In the genomic region with DNA sequence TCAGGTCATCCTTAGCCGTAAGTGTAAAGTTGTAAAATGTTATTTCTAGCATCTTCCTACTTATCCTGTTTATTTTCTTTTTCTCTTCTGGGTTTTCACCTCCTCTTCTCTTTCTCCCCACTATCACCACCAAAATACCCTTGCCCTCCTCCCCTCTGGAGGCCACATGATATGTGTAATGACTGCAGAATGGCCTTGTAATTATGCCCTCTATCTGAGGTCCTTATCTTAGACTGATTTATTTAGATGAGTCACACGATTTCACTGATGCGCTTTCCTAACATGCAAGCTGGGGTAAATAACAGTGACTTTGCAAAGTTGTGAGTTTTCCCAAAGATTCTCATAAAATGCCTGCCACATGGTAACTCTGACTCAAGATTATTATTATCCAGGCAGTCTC, we compare ENCODE assay signal across 16 cellular contexts.
DNase-seq lines count a peak whose midpoint lies in the region; FAIRE-seq and TF ChIP-seq lines count a peak whose summit lies in the region.
"Had no signal": no experiment of that assay in that cellular context is flagged by ENCODE, and none has a peak within 500 bp of the region (broad histone marks: within the 10 kb centered on the region; RNA-seq: fewer than 3 reads in every experiment).

No MANE protein-coding gene starts in this region.

- H3K9me3 ChIP-seq in H1 (ENCODE audit: insufficient read depth in 2 of 2, low read depth in 1 of 2, low read length in 1 of 2) (no peaks in the 10 kb centered on the region), osteoblast (ENCODE audit: low read depth, low read length) (no peaks in the 10 kb centered on the region), neuronal stem cell (replicated peaks in 1 of 2; ENCODE audit: control insufficient read depth in 2 of 2, insufficient read depth in 1 of 2, low read depth in 1 of 2, low read length in 2 of 2) (peaks cover 0 to 8% of the 10 kb centered on the region in 2 donors)
- H3K9me3 ChIP-seq: prostate gland had no signal

- no peak overlapping the region for H2BK12ac ChIP-seq in H1 (ENCODE audit: low read depth, low read length)
- H2BK12ac ChIP-seq in neuronal stem cell (ENCODE audit: low read length): no peak overlapping the region

- no peaks in the 10 kb centered on the region for H3K79me2 ChIP-seq in H1 (ENCODE audit: control insufficient read depth in 1 of 2, insufficient read depth in 2 of 2, low read length in 2 of 2)
- H3K79me2 ChIP-seq in osteoblast (ENCODE audit: insufficient read depth, low read length): no peaks in the 10 kb centered on the region

- H2BK120ac ChIP-seq in H1 (replicated peaks; ENCODE audit: low read depth, low read length) (no peak overlapping the region), neuronal stem cell (ENCODE audit: low read depth, low read length) (no peak overlapping the region)

- H2BK5ac ChIP-seq in H1 (ENCODE audit: low read depth, low read length) (no peak overlapping the region), neuronal stem cell (ENCODE audit: low read length) (no peak overlapping the region)

- H3K23ac ChIP-seq in H1 (ENCODE audit: insufficient read length): no peak overlapping the region
- no peak overlapping the region for H3K23ac ChIP-seq in neuronal stem cell (ENCODE audit: low read depth, low read length, poor library complexity)

- H3K27ac ChIP-seq in H1 (ENCODE audit: low read depth, low read length): no peak overlapping the region
- H3K27ac ChIP-seq in osteoblast (ENCODE audit: low read depth, low read length): peak overlapping the region; percentile 70
- H3K27ac ChIP-seq in neuronal stem cell (replicated peaks; ENCODE audit: low read length): no peak overlapping the region
- H3K27ac ChIP-seq: prostate gland had no signal

- CTCF ChIA-PET in BJ (lab: Yijun Ruan, JAX): interaction anchor here (0.9 to 2.0 kb wide), 2 partner anchors 11 to 13 kb away, joined by 3 to 5 read pairs; no protein-coding TSS in a partner anchor
- CTCF ChIA-PET in H1 (lab: Charles Lee; ENCODE audit: partially characterized antibody): interaction anchor here (1.0 kb wide), 1 partner anchor 313 kb away, joined by 3 read pairs; no protein-coding TSS in a partner anchor

- TF ChIP-seq RAD21 in H1 (IDR thresholded peaks at IDR 0.05 in 1 of 2, conservative IDR thresholded peaks at IDR 0.05 in 1 of 2; ENCODE audit: low read depth in 2 of 2, low read length in 2 of 2): no peak

- no peak overlapping the region for H4K8ac ChIP-seq in H1 (ENCODE audit: extremely low read depth, insufficient read depth, low read length)
- H4K8ac ChIP-seq in neuronal stem cell (ENCODE audit: low read depth, low read length): no peak overlapping the region

- no peak overlapping the region for H3K56ac ChIP-seq in H1 (replicated peaks; ENCODE audit: insufficient read length, low read depth, low read length)

- H4K20me1 ChIP-seq in H1 (replicated peaks in 1 of 2; ENCODE audit: control insufficient read depth in 1 of 2, insufficient read depth in 2 of 2, low read length in 2 of 2) (no peaks in the 10 kb centered on the region), osteoblast (ENCODE audit: insufficient read depth, low read length) (no peaks in the 10 kb centered on the region)

- no peak overlapping the region for H3K9ac ChIP-seq in H1 (replicated peaks in 1 of 4; ENCODE audit: extremely low read depth in 1 of 4, low read depth in 3 of 4, low read length in 3 of 4)
- H3K9ac ChIP-seq in neuronal stem cell (ENCODE audit: low read depth, low read length, poor library complexity): no peak overlapping the region

- no peak overlapping the region for H2BK20ac ChIP-seq in H1 (ENCODE audit: low read length)

- H2BK15ac ChIP-seq in H1 (ENCODE audit: low read length) (no peak overlapping the region), neuronal stem cell (ENCODE audit: low read length) (no peak overlapping the region)

- no peak for TF ChIP-seq CTCF in BJ (IDR thresholded peaks at IDR 0.05; ENCODE audit: insufficient read depth, low read depth, low read length)
- TF ChIP-seq CTCF in H1 (IDR thresholded peaks at IDR 0.05; ENCODE audit: control extremely low read depth in 1 of 3, insufficient read depth in 1 of 3, low read depth in 1 of 3, low read length in 3 of 3): no peak
- no peak for TF ChIP-seq CTCF in osteoblast (IDR thresholded peaks at IDR 0.05; ENCODE audit: extremely low read depth, low read depth, low read length)

- H3K4me2 ChIP-seq in H1 (ENCODE audit: insufficient read depth in 1 of 2, low read depth in 2 of 2, low read length in 2 of 2): no peak overlapping the region
- peak overlapping the region; percentile 28 for H3K4me2 ChIP-seq in osteoblast (ENCODE audit: insufficient read depth, low read length)
- no peak overlapping the region for H3K4me2 ChIP-seq in neuronal stem cell (ENCODE audit: insufficient read depth, low read length, poor library complexity, severe bottlenecking)

- H3K4me1 ChIP-seq in H1 (replicated peaks in 1 of 4; ENCODE audit: control insufficient read depth in 3 of 4, insufficient read depth in 4 of 4, low read length in 3 of 4) (no peaks in the 10 kb centered on the region), osteoblast (ENCODE audit: insufficient read depth, low read length) (peaks cover 16% of the 10 kb centered on the region), neuronal stem cell (ENCODE audit: control insufficient read depth in 2 of 2, insufficient read depth in 1 of 2, low read depth in 1 of 2, low read length in 2 of 2) (peaks cover 5 to 12% of the 10 kb centered on the region in 2 donors)
- H3K4me1 ChIP-seq: prostate gland had no signal

- H3K36me3 ChIP-seq in BJ (ENCODE audit: control insufficient read depth, insufficient read depth, low read length) (no peaks in the 10 kb centered on the region), H1 (ENCODE audit: control insufficient read depth in 2 of 4, insufficient read depth in 4 of 4, low read length in 3 of 4) (no peaks in the 10 kb centered on the region), osteoblast (ENCODE audit: insufficient read depth, low read length) (no peaks in the 10 kb centered on the region), neuronal stem cell (replicated peaks in 1 of 2; ENCODE audit: control insufficient read depth in 2 of 2, insufficient read depth in 2 of 2, low read length in 2 of 2) (no peaks in the 10 kb centered on the region)
- H3K36me3 ChIP-seq: prostate gland had no signal

- H4K91ac ChIP-seq in H1 (replicated peaks; ENCODE audit: insufficient read length, low read length) (no peak overlapping the region), neuronal stem cell (ENCODE audit: low read depth, low read length, poor library complexity) (no peak overlapping the region)

- H3K79me1 ChIP-seq in H1 (ENCODE audit: low read depth, low read length) (no peaks in the 10 kb centered on the region), neuronal stem cell (ENCODE audit: low read depth, low read length) (no peaks in the 10 kb centered on the region)

- no peak overlapping the region for H3K4ac ChIP-seq in H1 (replicated peaks; ENCODE audit: insufficient read length, low read depth, low read length)
- H3K4ac ChIP-seq in neuronal stem cell (ENCODE audit: low read length): no peak overlapping the region

- no peak for TF ChIP-seq EP300 in H1 (IDR thresholded peaks at IDR 0.05; ENCODE audit: borderline replicate concordance in 1 of 2, low read depth in 2 of 2, low read length in 2 of 2)

- no peak overlapping the region for H2AFZ ChIP-seq in H1 (ENCODE audit: low read length)
- no peak overlapping the region for H2AFZ ChIP-seq in osteoblast (ENCODE audit: low read length)
- H2AFZ ChIP-seq in neuronal stem cell (ENCODE audit: low read length): no peak overlapping the region

- POLR2A ChIA-PET in BJ (lab: Charles Lee): no interaction called here
- POLR2A ChIA-PET in H1 (lab: Charles Lee; ENCODE audit: partially characterized antibody): no interaction called here

- H3K4me3 ChIP-seq in BJ (ENCODE audit: low read depth, low read length): no peak overlapping the region
- no peak overlapping the region for H3K4me3 ChIP-seq in H1 (ENCODE audit: extremely low read depth in 1 of 4, insufficient read depth in 2 of 4, low read depth in 3 of 4, low read length in 4 of 4)
- H3K4me3 ChIP-seq in osteoblast (ENCODE audit: insufficient read depth, low read length): no peak overlapping the region
- H3K4me3 ChIP-seq in neuronal stem cell (ENCODE audit: low read length in 2 of 2): no peak overlapping the region
- H3K4me3 ChIP-seq: prostate gland had no signal

- TF ChIP-seq POLR2A in H1 (IDR thresholded peaks at IDR 0.05; ENCODE audit: control extremely low read depth in 1 of 2, low read depth in 2 of 2, low read length in 2 of 2): no peak

- WGBS in H1 (ENCODE audit: extremely low coverage in 1 of 2, insufficient coverage in 1 of 2, insufficient read length in 1 of 2, insufficient replicate concordance in 2 of 2, low coverage in 1 of 2, low lambda C conversion rate in 2 of 2, missing lambda C conversion rate in 1 of 2), 2 experiments: 94% methylated on average over 3 of the region's 3 CpGs; no CpG with 5 or more reads in 1 of the 2 experiments
- WGBS in neuronal stem cell (ENCODE audit: extremely low coverage in 2 of 2, insufficient read length in 2 of 2, insufficient replicate concordance in 1 of 2), 2 donors: no CpG with 5 or more reads among the region's 3 CpGs

- H3K27me3 ChIP-seq in BJ (ENCODE audit: control insufficient read depth, insufficient read depth, low read length): no peaks in the 10 kb centered on the region
- H3K27me3 ChIP-seq in H1 (replicated peaks in 1 of 4; ENCODE audit: control insufficient read depth in 3 of 4, extremely low read depth in 1 of 4, insufficient read depth in 3 of 4, low read length in 3 of 4): no peaks in the 10 kb centered on the region
- H3K27me3 ChIP-seq in osteoblast (ENCODE audit: insufficient read depth, low read length): no peaks in the 10 kb centered on the region
- H3K27me3 ChIP-seq in neuronal stem cell (ENCODE audit: control insufficient read depth in 3 of 3, insufficient read depth in 3 of 3, low read depth in 1 of 3, low read length in 3 of 3): no peaks in the 10 kb centered on the region

- H3K18ac ChIP-seq in H1 (ENCODE audit: extremely low read depth, low read length) (no peak overlapping the region), neuronal stem cell (ENCODE audit: low read length) (no peak overlapping the region)

- no peak overlapping the region for H3K14ac ChIP-seq in H1 (ENCODE audit: insufficient read length)
- no peak overlapping the region for H3K14ac ChIP-seq in neuronal stem cell (ENCODE audit: low read length)

- H4K5ac ChIP-seq in H1 (ENCODE audit: insufficient read length, low read depth, low read length): no peak overlapping the region

- H2AK5ac ChIP-seq in H1 (ENCODE audit: low read depth, low read length) (no peak overlapping the region), neuronal stem cell (ENCODE audit: low read depth, low read length) (no peak overlapping the region)

- FAIRE-seq in H1 (lab: Jason Lieb, UNC): peak; percentile 69

- no peaks in the 10 kb centered on the region for H3K23me2 ChIP-seq in H1 (ENCODE audit: low read depth, low read length)

- DNase-seq in BJ (ENCODE audit: low read depth) (peak; percentile 90), LoVo (ENCODE audit: low spot score) (peak; percentile 41), H1 (ENCODE audit: low read depth in 1 of 2, low spot score in 2 of 2) (no peak), osteoblast (ENCODE audit: insufficient read length, low spot score, missing footprints) (peak; percentile 6), NCI-H345 (lab: John Stamatoyannopoulos, UW) (no peak), NCI-H187 treated with DMSO at 0.1 percent for 48 hours (lab: John Stamatoyannopoulos, UW) (no peak), SIG-M5 treated with dmso at 0.1 percent for 504 hours (lab: John Stamatoyannopoulos, UW; ENCODE audit: unreplicated experiment) (no peak), neuronal stem cell (ENCODE audit: low spot score) (no peak)
- DNase-seq: CD4-positive, alpha-beta memory T cell; KG1; NCI-H1930; NK-92 treated with Interleukin-12 subunit alpha and Interleukin-12 subunit beta, amount 100 ng/mL, for 24 hours; stimulated activated CD4-positive, alpha-beta T cell treated with anti-CD3 and anti-CD28 coated beads, Interleukin-4, amount 100 ng/mL, for 1 hour; stimulated activated naive B cell treated with anti-CD40 and anti-IgM and Interleukin-4, amounts not matched to agents 10 μg/mL and 1 μg/mL and 100 μg/mL, for 72 hours; SW 1271 had no signal

Comparison
In these comparisons a context has a peak if more than half of its experiments do, and no peak if none do; other contexts are left out.
1. DNase-seq: peak in BJ (single experiment), LoVo (single experiment) and osteoblast (single experiment); none in H1 (0 of 2), NCI-H345 (single experiment), NCI-H187 treated with DMSO at 0.1 percent for 48 hours (single experiment), SIG-M5 treated with dmso at 0.1 percent for 504 hours (single experiment) and neuronal stem cell (single experiment).